Comparison of ENCODE assay signal across 23 cellular contexts in the genomic region with DNA sequence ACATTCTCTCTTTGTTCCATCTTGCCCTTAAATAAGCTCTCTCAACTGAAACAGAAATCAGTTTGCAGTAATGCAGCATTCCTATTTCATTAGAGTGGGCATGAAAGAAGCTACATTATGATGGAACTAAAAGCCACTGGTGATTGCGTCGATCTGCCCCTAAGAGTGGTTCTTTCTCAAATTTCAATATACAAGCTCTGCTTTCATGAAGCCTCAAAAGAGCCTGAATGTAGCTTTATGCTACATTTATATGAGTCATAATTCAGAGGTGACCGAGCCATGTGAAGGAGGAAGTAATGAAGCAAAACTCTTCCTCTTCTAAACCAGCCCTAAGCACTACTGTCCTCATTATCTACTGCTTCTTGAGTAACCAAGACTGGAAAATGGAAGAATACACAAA.
A peak's percentile ranks its signal among the peaks of the same experiment; 100 is the strongest.
DNase-seq lines count a peak whose midpoint lies in the region; ATAC-seq, FAIRE-seq and TF ChIP-seq lines count a peak whose summit lies in the region.
"Had no signal": no experiment of that assay in that cellular context is flagged by ENCODE, and none has a peak within 500 bp of the region (broad histone marks: within the 10 kb centered on the region; RNA-seq: fewer than 3 reads in every experiment).

No MANE protein-coding gene starts in this region.

- H3F3A ChIP-seq in MM.1S (ENCODE audit: insufficient read depth, low read length), result no peaks in the 10 kb centered on the region

- no peaks in the 10 kb centered on the region for H4K20me1 ChIP-seq in endothelial cell of umbilical vein (replicated peaks; ENCODE audit: control insufficient read depth, extremely low read depth, insufficient read depth, low read length)
- H4K20me1 ChIP-seq in MM.1S (ENCODE audit: insufficient read depth, low read length), result no peaks in the 10 kb centered on the region

- no peak overlapping the region for H3K4me3 ChIP-seq in endothelial cell of umbilical vein (replicated peaks in 1 of 3; ENCODE audit: insufficient read depth in 1 of 3, low read depth in 1 of 3, low read length in 3 of 3)
- H3K4me3 ChIP-seq in upper lobe of right lung, result no peak overlapping the region
- no peak overlapping the region for H3K4me3 ChIP-seq in MM.1S (ENCODE audit: low read length)
- H3K4me3 ChIP-seq: cardiac muscle cell, neural progenitor cell, right lobe of liver had no signal

- TF ChIP-seq POLR2A in endothelial cell of umbilical vein (IDR thresholded peaks at IDR 0.05; ENCODE audit: low read depth, low read length), result no peak

- intact Hi-C loops in natural killer cell (cut with micrococcal nuclease), result no loop called here
- intact Hi-C loops in endothelial cell of umbilical vein (cut with micrococcal nuclease), result no loop called here
- intact Hi-C loops in upper lobe of right lung (cut with DNase I), result no loop called here

- H3K27ac Mint-ChIP-seq in natural killer cell treated with Interleukin-12 subunit alpha and Interleukin-12 subunit beta and Interleukin-15 and Interleukin-18, amount 100 ng/mL, for 72 hours, result no peak overlapping the region
- H3K27ac Mint-ChIP-seq in natural killer cell (no peak overlapping the region), WTC11 (no peak overlapping the region)
- H3K27ac Mint-ChIP-seq: neural progenitor cell, type B pancreatic cell had no signal

- BruUV-seq in endothelial cell of umbilical vein (replicated peaks; lab: Mats Ljungman, UMichigan), result no TSS peak

- no peak for TF ChIP-seq CTCF in natural killer cell (IDR thresholded peaks at IDR 0.05)
- no peak for TF ChIP-seq CTCF in endothelial cell of umbilical vein (IDR thresholded peaks at IDR 0.05; ENCODE audit: extremely low read depth in 1 of 2, insufficient read depth in 1 of 2, low read depth in 1 of 2, low read length in 2 of 2)
- no peak for TF ChIP-seq CTCF in upper lobe of right lung (IDR thresholded peaks at IDR 0.05)
- no peak for TF ChIP-seq CTCF in WTC11 (IDR thresholded peaks at IDR 0.05)
- TF ChIP-seq CTCF in MM.1S (IDR thresholded peaks at IDR 0.05; ENCODE audit: low read length), result no peak

- peaks cover 19% of the 10 kb centered on the region for H3K36me3 Mint-ChIP-seq in natural killer cell treated with Interleukin-12 subunit alpha and Interleukin-12 subunit beta and Interleukin-15 and Interleukin-18, amount 100 ng/mL, for 72 hours
- H3K36me3 Mint-ChIP-seq in natural killer cell (peaks cover 6% of the 10 kb centered on the region), WTC11 (peaks cover 12% of the 10 kb centered on the region)
- H3K36me3 Mint-ChIP-seq: neural progenitor cell, type B pancreatic cell had no signal

- H3K79me2 ChIP-seq in endothelial cell of umbilical vein (ENCODE audit: control insufficient read depth, insufficient read depth, low read length) (no peaks in the 10 kb centered on the region), MM.1S (ENCODE audit: low read length) (no peaks in the 10 kb centered on the region)

- H3K9ac ChIP-seq in endothelial cell of umbilical vein (replicated peaks; ENCODE audit: extremely low read depth, insufficient read depth, low read length) (no peak overlapping the region), MM.1S (ENCODE audit: low read length) (no peak overlapping the region)
- H3K9ac ChIP-seq: neural progenitor cell had no signal

- POLR2A ChIA-PET in endothelial cell of umbilical vein (lab: Charles Lee) (no interaction called here), WTC11 (lab: Charles Lee) (no interaction called here)

- H3K9me2 ChIP-seq in MM.1S (replicated peaks; ENCODE audit: insufficient read depth, low read length), result no peaks in the 10 kb centered on the region

- CTCF ChIA-PET in endothelial cell of umbilical vein (lab: Charles Lee), result interaction anchor here (0.9 to 1.5 kb wide), 2 partner anchors 16 to 64 kb away, joined by 3 to 4 read pairs; no protein-coding TSS in a partner anchor
- CTCF ChIA-PET in WTC11 (lab: Charles Lee), result interaction anchor here (0.6 to 1.1 kb wide), 2 partner anchors 345 to 516 kb away, joined by 3 read pairs; no protein-coding TSS in a partner anchor

- H3K36me3 ChIP-seq in endothelial cell of umbilical vein (ENCODE audit: control insufficient read depth in 2 of 2, extremely low read depth in 1 of 2, insufficient read depth in 2 of 2, low read length in 2 of 2), result no peaks in the 10 kb centered on the region
- no peaks in the 10 kb centered on the region for H3K36me3 ChIP-seq in upper lobe of right lung
- H3K36me3 ChIP-seq in MM.1S (replicated peaks; ENCODE audit: insufficient read depth, low read length), result no peaks in the 10 kb centered on the region
- H3K36me3 ChIP-seq: cardiac muscle cell, neural progenitor cell, right lobe of liver had no signal

- peak in 1 of 2 donors; percentile 49 for ATAC-seq in natural killer cell treated with Interleukin-12 subunit alpha and Interleukin-12 subunit beta and Interleukin-15 and Interleukin-18, amount 100 ng/mL, for 72 hours
- ATAC-seq in natural killer cell, result no peak
- ATAC-seq in upper lobe of right lung, result peak; percentile 79
- no peak for ATAC-seq in WTC11

- H3K4me1 Mint-ChIP-seq in natural killer cell treated with Interleukin-12 subunit alpha and Interleukin-12 subunit beta and Interleukin-15 and Interleukin-18, amount 100 ng/mL, for 72 hours (ENCODE audit: low read depth in 2 of 2), result peaks cover 6 to 14% of the 10 kb centered on the region in 2 donors
- H3K4me1 Mint-ChIP-seq in natural killer cell (peaks cover 0 to 5% of the 10 kb centered on the region in 2 donors), WTC11 (no peaks in the 10 kb centered on the region)
- H3K4me1 Mint-ChIP-seq: neural progenitor cell had no signal

- no peak for FAIRE-seq in endothelial cell of umbilical vein (lab: Jason Lieb, UNC)
- FAIRE-seq: H1, RCC 7860 had no signal

- H3K4me1 ChIP-seq in endothelial cell of umbilical vein (ENCODE audit: control insufficient read depth, extremely low read depth, insufficient read depth, low read length), result no peaks in the 10 kb centered on the region
- H3K4me1 ChIP-seq in upper lobe of right lung, result no peaks in the 10 kb centered on the region
- H3K4me1 ChIP-seq in MM.1S (ENCODE audit: low read length), result no peaks in the 10 kb centered on the region
- H3K4me1 ChIP-seq: neural progenitor cell, right lobe of liver had no signal

- peaks cover 15 to 45% of the 10 kb centered on the region in 2 donors for H3K27me3 Mint-ChIP-seq in natural killer cell treated with Interleukin-12 subunit alpha and Interleukin-12 subunit beta and Interleukin-15 and Interleukin-18, amount 100 ng/mL, for 72 hours
- H3K27me3 Mint-ChIP-seq in natural killer cell (ENCODE audit: low read depth in 2 of 2) (peaks cover 15 to 59% of the 10 kb centered on the region in 2 donors), WTC11 (ENCODE audit: low read depth) (peaks cover 8% of the 10 kb centered on the region; the same call in 1 of the 2 replicates)

- no peaks in the 10 kb centered on the region for H3K9me3 ChIP-seq in endothelial cell of umbilical vein (replicated peaks; ENCODE audit: control insufficient read depth, insufficient read depth, low read length)
- H3K9me3 ChIP-seq in upper lobe of right lung, result no peaks in the 10 kb centered on the region
- H3K9me3 ChIP-seq in MM.1S (replicated peaks; ENCODE audit: insufficient read depth, low read length), result no peaks in the 10 kb centered on the region
- H3K9me3 ChIP-seq: right lobe of liver had no signal

- H3K4me3 Mint-ChIP-seq in natural killer cell treated with Interleukin-12 subunit alpha and Interleukin-12 subunit beta and Interleukin-15 and Interleukin-18, amount 100 ng/mL, for 72 hours, result peak overlapping the region; percentile 18
- H3K4me3 Mint-ChIP-seq in natural killer cell (no peak overlapping the region), WTC11 (no peak overlapping the region)
- H3K4me3 Mint-ChIP-seq: neural progenitor cell, type B pancreatic cell had no signal

- no peak overlapping the region for H3K4me2 ChIP-seq in endothelial cell of umbilical vein (ENCODE audit: insufficient read depth, low read length)
- no peak overlapping the region for H3K4me2 ChIP-seq in MM.1S (ENCODE audit: low read depth, low read length)
- H3K4me2 ChIP-seq: neural progenitor cell had no signal

- H2AFZ ChIP-seq in endothelial cell of umbilical vein (ENCODE audit: low read depth, low read length) (no peak overlapping the region), MM.1S (ENCODE audit: low read length) (no peak overlapping the region)
- H2AFZ ChIP-seq: neural progenitor cell had no signal

- no peak for DNase-seq in natural killer cell treated with Interleukin-12 subunit alpha and Interleukin-12 subunit beta and Interleukin-15 and Interleukin-18, amount 100 ng/mL, for 72 hours (ENCODE audit: low spot score)
- no peak for DNase-seq in natural killer cell
- peak; percentile 61 for DNase-seq in NOMO-1 treated with dmso at 0.1 percent for 144 hours (lab: John Stamatoyannopoulos, UW; ENCODE audit: unreplicated experiment)
- no peak for DNase-seq in endothelial cell of umbilical vein (ENCODE audit: low read depth, low spot score)
- no peak for DNase-seq in upper lobe of right lung
- no peak for DNase-seq in WTC11 (ENCODE audit: low spot score)
- DNase-seq in NCI-H2227 treated with DMSO at 0.1 percent for 48 hours (lab: John Stamatoyannopoulos, UW), result no peak
- DNase-seq in MM.1S, result no peak
- DNase-seq: activated CD4-positive, alpha-beta T cell treated with anti-CD3 and anti-CD28 coated beads for 1 hour; activated CD8-positive, alpha-beta memory T cell treated with anti-CD3 and anti-CD28 coated beads, Interleukin-2, amount 50 U/mL, for 48 hours; activated naive CD4-positive, alpha-beta T cell treated with Interleukin-2 at 50 U/mL for 16 hours; DMS153; effector memory CD4-positive, alpha-beta T cell; foreskin fibroblast; NCI-H1417; NCI-H510A; right lobe of liver; stimulated activated CD8-positive, alpha-beta memory T cell treated with anti-CD3 and anti-CD28 coated beads, Interleukin-4, amount 100 ng/mL, for 48 hours had no signal

- no peak overlapping the region for H3K27ac ChIP-seq in endothelial cell of umbilical vein (ENCODE audit: insufficient read depth, low read depth, low read length)
- no peak overlapping the region for H3K27ac ChIP-seq in upper lobe of right lung
- no peak overlapping the region for H3K27ac ChIP-seq in MM.1S (ENCODE audit: low read length)
- H3K27ac ChIP-seq: cardiac muscle cell, neural progenitor cell, right lobe of liver had no signal

- dilution Hi-C loops in endothelial cell of umbilical vein (cut with MboI; ENCODE audit: extremely low pct_ligation_motif_present, low sequenced_read_pairs), result no loop called here

- H3K9me1 ChIP-seq in endothelial cell of umbilical vein (replicated peaks; ENCODE audit: control insufficient read depth, extremely low read depth, insufficient read depth, low read length), result no peaks in the 10 kb centered on the region

- H3K27me3 ChIP-seq in endothelial cell of umbilical vein (ENCODE audit: control insufficient read depth in 2 of 2, insufficient read depth in 2 of 2, low read length in 2 of 2), result peaks cover 2 to 7% of the 10 kb centered on the region in 2 experiments
- H3K27me3 ChIP-seq in upper lobe of right lung, result no peaks in the 10 kb centered on the region
- H3K27me3 ChIP-seq in MM.1S (replicated peaks; ENCODE audit: insufficient read depth, low read length), result no peaks in the 10 kb centered on the region
- H3K27me3 ChIP-seq: cardiac muscle cell, neural progenitor cell, right lobe of liver had no signal

- no peaks in the 10 kb centered on the region for H3K9me3 Mint-ChIP-seq in natural killer cell treated with Interleukin-12 subunit alpha and Interleukin-12 subunit beta and Interleukin-15 and Interleukin-18, amount 100 ng/mL, for 72 hours
- H3K9me3 Mint-ChIP-seq in natural killer cell (no peaks in the 10 kb centered on the region), WTC11 (peaks cover 23% of the 10 kb centered on the region)
